Comparison of ENCODE assay signal across 28 cellular contexts in genomic region chr9:22808876-22809275, GRCh38.
"Had no signal": no experiment of that assay in that cellular context is flagged by ENCODE, and none has a peak within 500 bp of the region (broad histone marks: within the 10 kb centered on the region; RNA-seq: fewer than 3 reads in every experiment).

No MANE protein-coding gene starts in this region.

- H3K27me3 ChIP-seq: colonic mucosa, dorsolateral prefrontal cortex, esophagus muscularis mucosa, esophagus squamous epithelium, foreskin keratinocyte, gastrocnemius medialis, gastroesophageal sphincter, heart left ventricle, heart right ventricle had no signal

- DNase-seq: colonic mucosa; cortex of kidney; dermis blood vessel endothelial cell; dorsolateral prefrontal cortex; effector CD4-positive, alpha-beta T cell; effector CD8-positive, alpha-beta T cell; effector memory CD4-positive, alpha-beta T cell; effector memory CD8-positive, alpha-beta T cell; endodermal cell; erythroblast; esophagus squamous epithelium; foreskin fibroblast; foreskin melanocyte; gastrocnemius medialis; glutamatergic neuron; head of caudate nucleus; heart left ventricle; heart right ventricle had no signal

- H3K9me3 ChIP-seq: colonic mucosa, gastrocnemius medialis had no signal

- H3K27ac Mint-ChIP-seq: dendritic cell treated with granulocyte-macrophage colony-stimulating factor and Interleukin-4, amounts not matched to agents 40 ng/mL and 50 ng/mL, for 4 days; effector memory CD8-positive, alpha-beta T cell; endodermal cell had no signal

- H3K4me1 ChIP-seq: colonic mucosa, esophagus muscularis mucosa, esophagus squamous epithelium, foreskin keratinocyte, gastroesophageal sphincter, heart left ventricle, heart right ventricle had no signal

- H3K4me3 Mint-ChIP-seq: dendritic cell treated with granulocyte-macrophage colony-stimulating factor and Interleukin-4, amounts not matched to agents 40 ng/mL and 50 ng/mL, for 4 days; effector memory CD8-positive, alpha-beta T cell; endodermal cell had no signal

- H3K36me3 ChIP-seq: colonic mucosa, esophagus muscularis mucosa, esophagus squamous epithelium, gastrocnemius medialis, gastroesophageal sphincter, heart left ventricle, heart right ventricle had no signal

- H3K27me3 Mint-ChIP-seq: dendritic cell treated with granulocyte-macrophage colony-stimulating factor and Interleukin-4, amounts not matched to agents 40 ng/mL and 50 ng/mL, for 4 days; effector memory CD8-positive, alpha-beta T cell had no signal

- H3K27ac ChIP-seq: colonic mucosa, coronary artery, dorsolateral prefrontal cortex, epithelial cell of prostate, esophagus muscularis mucosa, esophagus squamous epithelium, foreskin keratinocyte, gastrocnemius medialis, gastroesophageal sphincter, heart left ventricle, heart right ventricle had no signal

- FAIRE-seq: colon, endometrium, endothelial cell of umbilical vein, frontal cortex had no signal

- H3K9me3 Mint-ChIP-seq: effector memory CD8-positive, alpha-beta T cell had no signal

- H3K4me1 Mint-ChIP-seq: endodermal cell had no signal

- H3K4me3 ChIP-seq: colonic mucosa, coronary artery, dorsolateral prefrontal cortex, esophagus muscularis mucosa, esophagus squamous epithelium, gastrocnemius medialis, gastroesophageal sphincter, heart left ventricle, heart right ventricle had no signal
